In the genomic region with DNA sequence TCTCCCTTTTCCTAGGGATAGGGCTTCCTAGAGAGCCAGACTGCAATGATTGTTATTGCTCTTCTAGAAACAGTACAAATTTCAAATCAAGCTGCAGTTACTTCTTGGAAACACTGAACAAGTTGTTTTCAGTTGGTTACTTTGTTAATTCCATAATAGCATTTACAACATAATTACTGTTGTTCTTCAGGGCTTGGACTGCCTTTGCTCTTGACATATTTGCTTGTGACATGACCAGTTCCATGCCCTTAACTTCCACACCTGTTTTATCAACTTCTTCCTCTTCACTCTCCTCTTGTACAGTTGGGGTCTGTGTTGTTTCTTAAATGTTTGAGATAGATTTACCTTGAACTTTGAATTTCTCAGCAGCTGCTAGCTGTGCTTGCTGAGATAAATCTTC, we compare ENCODE assay signal across 25 cellular contexts.
"Had no signal": no experiment of that assay in that cellular context is flagged by ENCODE, and none has a peak within 500 bp of the region (broad histone marks: within the 10 kb centered on the region; RNA-seq: fewer than 3 reads in every experiment).

No MANE protein-coding gene starts in this region.

- H3K27ac ChIP-seq: colonic mucosa, epithelial cell of prostate, esophagus squamous epithelium, gastrocnemius medialis, heart right ventricle, left lung, lower lobe of right lung had no signal

- H3K36me3 ChIP-seq: colonic mucosa, esophagus squamous epithelium, gastrocnemius medialis, heart right ventricle, left lung, lower lobe of right lung had no signal

- H3K9me3 ChIP-seq: colonic mucosa had no signal

- ATAC-seq: effector memory CD8-positive, alpha-beta T cell; esophagus mucosa; gastrocnemius medialis; heart right ventricle; left lung; left ventricle myocardium superior; lower lobe of right lung had no signal

- DNase-seq: cerebellar nuclear complex; colonic mucosa; cortex of kidney; effector CD8-positive, alpha-beta T cell; effector memory CD8-positive, alpha-beta T cell; endodermal cell; erythroblast; esophagus squamous epithelium; foreskin fibroblast; foreskin melanocyte; gastrocnemius medialis; glutamatergic neuron; head of caudate nucleus; heart right ventricle; hippocampal formation; immature natural killer cell; kidney; kidney glomerular epithelial cell; left lung; left ventricle myocardium superior; lower lobe of right lung; mesenchymal stem cell had no signal

- H3K4me3 ChIP-seq: colonic mucosa, esophagus squamous epithelium, gastrocnemius medialis, heart right ventricle, left lung, lower lobe of right lung had no signal

- H3K4me1 ChIP-seq: colonic mucosa, esophagus squamous epithelium, gastrocnemius medialis, heart right ventricle, left lung, lower lobe of right lung had no signal

- H3K27me3 ChIP-seq: colonic mucosa, esophagus squamous epithelium, gastrocnemius medialis, left lung had no signal

- FAIRE-seq: endometrium, kidney had no signal
